In the genomic region with DNA sequence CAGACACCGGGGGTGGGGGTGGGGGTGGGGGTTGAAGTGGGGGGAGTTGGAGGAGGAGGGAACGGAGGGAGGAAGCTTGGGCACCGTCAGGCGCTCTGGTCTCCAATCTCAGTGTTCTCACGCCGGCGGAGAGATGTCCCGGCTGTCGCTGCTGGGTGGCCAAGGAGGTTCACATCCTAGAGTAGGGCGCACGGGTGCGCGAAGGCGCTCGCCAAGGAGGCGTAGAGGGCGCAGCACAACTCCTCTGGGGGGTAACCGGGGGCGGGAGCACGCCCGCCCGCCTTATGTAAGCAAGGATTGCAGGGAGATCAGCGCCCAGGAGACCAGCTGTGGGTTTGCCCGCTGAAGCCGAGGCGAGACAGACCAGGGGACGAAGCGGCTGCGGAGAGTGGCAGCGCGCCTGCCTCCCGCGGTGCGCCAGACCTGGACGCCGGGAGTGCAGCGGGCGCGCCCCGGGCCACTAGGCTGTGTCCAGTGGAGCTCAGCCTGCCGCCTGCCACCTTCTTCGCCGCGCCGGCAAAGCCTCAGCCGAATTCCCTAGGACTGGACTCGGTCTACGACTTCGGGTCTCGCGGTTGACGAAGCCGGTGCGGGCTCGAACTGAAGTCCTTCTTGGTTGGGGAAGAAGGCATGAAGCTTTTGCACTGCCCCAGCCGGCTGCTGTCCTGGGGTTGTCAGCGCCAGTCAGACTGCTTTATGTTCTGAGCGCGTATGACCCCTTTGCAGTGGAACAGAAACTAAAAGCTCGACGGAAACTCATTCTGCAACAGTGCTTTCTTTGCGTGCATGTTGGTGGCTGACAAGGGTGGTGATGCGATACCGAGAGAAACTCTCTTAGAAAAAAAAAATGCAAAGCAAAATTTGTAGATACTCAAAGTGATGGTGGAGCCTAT, we compare ENCODE assay signal across 2 cellular contexts.
TF ChIP-seq lines count a peak whose summit lies in the region.

No MANE protein-coding gene starts in this region.

TF ChIP-seq in PFSK-1, 5 proteins besides CTCF, POLR2A, EP300 and RAD21 (continued from another document):
- TF ChIP-seq, protein P1, sequence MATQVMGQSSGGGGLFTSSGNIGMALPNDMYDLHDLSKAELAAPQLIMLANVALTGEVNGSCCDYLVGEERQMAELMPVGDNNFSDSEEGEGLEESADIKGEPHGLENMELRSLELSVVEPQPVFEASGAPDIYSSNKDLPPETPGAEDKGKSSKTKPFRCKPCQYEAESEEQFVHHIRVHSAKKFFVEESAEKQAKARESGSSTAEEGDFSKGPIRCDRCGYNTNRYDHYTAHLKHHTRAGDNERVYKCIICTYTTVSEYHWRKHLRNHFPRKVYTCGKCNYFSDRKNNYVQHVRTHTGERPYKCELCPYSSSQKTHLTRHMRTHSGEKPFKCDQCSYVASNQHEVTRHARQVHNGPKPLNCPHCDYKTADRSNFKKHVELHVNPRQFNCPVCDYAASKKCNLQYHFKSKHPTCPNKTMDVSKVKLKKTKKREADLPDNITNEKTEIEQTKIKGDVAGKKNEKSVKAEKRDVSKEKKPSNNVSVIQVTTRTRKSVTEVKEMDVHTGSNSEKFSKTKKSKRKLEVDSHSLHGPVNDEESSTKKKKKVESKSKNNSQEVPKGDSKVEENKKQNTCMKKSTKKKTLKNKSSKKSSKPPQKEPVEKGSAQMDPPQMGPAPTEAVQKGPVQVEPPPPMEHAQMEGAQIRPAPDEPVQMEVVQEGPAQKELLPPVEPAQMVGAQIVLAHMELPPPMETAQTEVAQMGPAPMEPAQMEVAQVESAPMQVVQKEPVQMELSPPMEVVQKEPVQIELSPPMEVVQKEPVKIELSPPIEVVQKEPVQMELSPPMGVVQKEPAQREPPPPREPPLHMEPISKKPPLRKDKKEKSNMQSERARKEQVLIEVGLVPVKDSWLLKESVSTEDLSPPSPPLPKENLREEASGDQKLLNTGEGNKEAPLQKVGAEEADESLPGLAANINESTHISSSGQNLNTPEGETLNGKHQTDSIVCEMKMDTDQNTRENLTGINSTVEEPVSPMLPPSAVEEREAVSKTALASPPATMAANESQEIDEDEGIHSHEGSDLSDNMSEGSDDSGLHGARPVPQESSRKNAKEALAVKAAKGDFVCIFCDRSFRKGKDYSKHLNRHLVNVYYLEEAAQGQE (IDR thresholded peaks at IDR 0.05; ENCODE audit: insufficient read depth in 1 of 2, low read depth in 2 of 2, low read length in 2 of 2): no peak

TF ChIP-seq in liver, 16 proteins besides CTCF, POLR2A, EP300 and RAD21 (continued from another document):
- TF ChIP-seq TAF1 (conservative IDR thresholded peaks at IDR 0.05) (no peak), FOXA2 (IDR thresholded peaks at IDR 0.05) (no peak)
